In genomic region chr3:195058311-195059005, GRCh38 we compare ENCODE assay signal across 16 cellular contexts.
A peak's percentile ranks its signal among the peaks of the same experiment; 100 is the strongest.
DNase-seq lines count a peak whose midpoint lies in the region; ATAC-seq and TF ChIP-seq lines count a peak whose summit lies in the region.
"Had no signal": no experiment of that assay in that cellular context is flagged by ENCODE, and none has a peak within 500 bp of the region (broad histone marks: within the 10 kb centered on the region; RNA-seq: fewer than 3 reads in every experiment).

No MANE protein-coding gene starts in this region.

- peaks cover 36% of the 10 kb centered on the region for H3K4me1 ChIP-seq in left ventricle myocardium inferior
- H3K4me1 ChIP-seq in lung (ENCODE audit: control insufficient read depth in 2 of 2, insufficient read depth in 2 of 2, low read length in 2 of 2) = peaks cover 0 to 3% of the 10 kb centered on the region in 2 donors
- peaks cover 0 to 30% (median 13%) of the 10 kb centered on the region in 6 donors for H3K4me1 ChIP-seq in spleen
- H3K4me1 ChIP-seq: A549, HAP-1 had no signal

- TF ChIP-seq POLR2A in spleen (IDR thresholded peaks at IDR 0.05) = no peak

- intact Hi-C loops in left ventricle myocardium inferior (cut with micrococcal nuclease) (no loop called here), Right ventricle myocardium superior (cut with DNase I) (no loop called here), spleen (cut with DNase I; ENCODE audit: low total_unique reads) (no loop called here)

- H3K27ac ChIP-seq in left ventricle myocardium inferior (replicated peaks) (peak overlapping the region; percentile 48), lung (ENCODE audit: low read depth in 1 of 2, low read length in 1 of 2) (peak overlapping the region in 1 of 2 donors; percentile 57), spleen (peak overlapping the region; percentile 13 to 78 (median 68))
- H3K27ac ChIP-seq: A549, GM23248, KMS-11 had no signal

- H3K9me3 ChIP-seq in left ventricle myocardium inferior (replicated peaks) (no peaks in the 10 kb centered on the region), T-helper 17 cell (ENCODE audit: control insufficient read depth, low read length, poor library complexity, severe bottlenecking) (no peaks in the 10 kb centered on the region), lung (ENCODE audit: control insufficient read depth in 2 of 2, insufficient read depth in 1 of 2, low read length in 1 of 2) (no peaks in the 10 kb centered on the region), spleen (no peaks in the 10 kb centered on the region)
- H3K9me3 ChIP-seq: A549, HAP-1 had no signal

- DNase-seq in left ventricle myocardium inferior (no peak), Right ventricle myocardium superior (no peak), T-helper 17 cell (peak in 1 of 3 donors; percentile 9), lung (ENCODE audit: low spot score) (no peak), spleen (peak; percentile 73), NCI-H2227 (lab: John Stamatoyannopoulos, UW; ENCODE audit: unreplicated experiment) (no peak)
- DNase-seq in stimulated activated CD4-positive, alpha-beta T cell treated with anti-CD3 and anti-CD28 coated beads, Interleukin-15, amount 100 ng/mL, for 24 hours = no peak
- DNase-seq: DND-41, GM23248, NCI-H1417, NCI-H2029, NCI-H446 had no signal

- ATAC-seq in Right ventricle myocardium superior (ENCODE audit: poor library complexity) (no peak), T-helper 17 cell (no peak), lung (ENCODE audit: insufficient read depth, low FRiP score) (peak; percentile 13), HG03095 (IDR thresholded peaks at IDR 0.05; ENCODE audit: unreplicated experiment) (no peak)
- ATAC-seq: A549 had no signal

- H3K4me3 ChIP-seq in left ventricle myocardium inferior (no peak overlapping the region), lung (no peak overlapping the region), spleen (no peak overlapping the region)
- H3K4me3 ChIP-seq: A549, GM23248, HAP-1 had no signal

- H3K27me3 Mint-ChIP-seq in T-helper 17 cell = peaks cover 55% of the 10 kb centered on the region

- no peaks in the 10 kb centered on the region for H3K4me1 Mint-ChIP-seq in T-helper 17 cell

- H3K36me3 ChIP-seq in left ventricle myocardium inferior (no peaks in the 10 kb centered on the region), lung (ENCODE audit: control insufficient read depth in 2 of 2, insufficient read depth in 2 of 2, low read length in 2 of 2) (no peaks in the 10 kb centered on the region), spleen (no peaks in the 10 kb centered on the region)
- H3K36me3 ChIP-seq: HAP-1 had no signal

- H3K36me3 Mint-ChIP-seq in T-helper 17 cell (ENCODE audit: low read depth) = no peaks in the 10 kb centered on the region

- H3K4me3 Mint-ChIP-seq in T-helper 17 cell = no peak overlapping the region

- TF ChIP-seq CTCF in left ventricle myocardium inferior (IDR thresholded peaks at IDR 0.05; ENCODE audit: borderline replicate concordance) (no peak), lung (IDR thresholded peaks at IDR 0.05; ENCODE audit: control extremely low read depth, extremely low read depth) (no peak), spleen (IDR thresholded peaks at IDR 0.05 in 8 of 11, conservative IDR thresholded peaks at IDR 0.05 in 3 of 11) (no peak)

- WGBS in lung, 2 donors = 75% methylated on average over 17 of the region's 17 CpGs
- WGBS in spleen, 5 donors = 65 to 80% (median 70%) methylated on average over 15 to 17 of the region's 17 CpGs

- no peaks in the 10 kb centered on the region for H3K27me3 ChIP-seq in left ventricle myocardium inferior (ENCODE audit: low read depth)
- no peaks in the 10 kb centered on the region for H3K27me3 ChIP-seq in lung (ENCODE audit: control insufficient read depth, insufficient read depth)
- H3K27me3 ChIP-seq in spleen (replicated peaks in 1 of 7) = no peaks in the 10 kb centered on the region

- peak overlapping the region; percentile 21 for H3K27ac Mint-ChIP-seq in T-helper 17 cell
